8 cellular contexts compared by ENCODE assay signal in the genomic region with DNA sequence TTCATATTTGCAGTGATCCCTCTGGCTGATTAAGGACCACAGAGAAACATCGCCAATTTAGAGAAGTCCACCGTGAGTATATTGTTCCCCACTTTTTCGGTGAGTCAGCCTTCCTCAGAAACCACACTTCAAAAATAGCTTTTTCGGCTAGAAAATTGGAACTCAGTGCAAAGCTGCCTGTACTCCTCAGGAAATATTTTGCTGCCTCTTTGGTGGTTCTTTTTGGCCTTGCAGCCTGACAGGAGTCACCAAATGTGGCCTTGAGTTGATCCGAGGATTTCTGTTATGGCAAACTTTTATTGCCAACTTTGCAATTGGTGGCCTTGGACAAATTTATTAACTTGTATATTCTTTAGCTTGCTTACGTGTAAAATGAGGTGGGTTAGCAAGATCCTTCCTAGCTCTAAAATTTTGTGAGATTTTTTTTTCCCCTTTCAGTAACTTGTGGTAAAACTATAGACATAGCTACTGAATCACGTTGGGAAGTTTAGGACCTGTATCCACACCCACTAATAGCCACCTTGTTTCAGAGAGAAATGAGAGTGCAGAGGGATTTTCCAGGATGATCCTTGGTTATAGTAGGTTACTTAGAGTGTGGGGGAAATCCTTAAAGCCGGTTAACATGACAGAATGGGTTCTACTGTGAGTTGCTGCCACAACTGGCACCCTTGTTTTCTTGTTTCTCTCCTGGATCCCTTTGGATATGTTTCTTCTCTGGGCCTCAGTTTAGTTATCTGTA. TPM values are rescaled to one million over a fixed set of nuclear protein-coding genes. Genes with fewer than 3 reads are reported as not detected.
DNase-seq lines count a peak whose midpoint lies in the region; ATAC-seq and TF ChIP-seq lines count a peak whose summit lies in the region.

No MANE protein-coding gene starts in this region.

- peaks cover 22% of the 10 kb centered on the region for H3K4me1 ChIP-seq in OCI-LY7 (ENCODE audit: insufficient read depth, low read length, poor library complexity, severe bottlenecking)

- H3K79me2 ChIP-seq in OCI-LY7 (ENCODE audit: insufficient read depth, low read depth, low read length) = peaks cover 19% of the 10 kb centered on the region; the same call in 1 of the 2 replicates

- no peaks in the 10 kb centered on the region for H3K9me3 ChIP-seq in OCI-LY7 (ENCODE audit: low read length)

- intact Hi-C loops in OCI-LY7 (cut with micrococcal nuclease; ENCODE audit: unreplicated experiment) = no loop called here

- POLR2A ChIA-PET in OCI-LY7 (lab: Charles Lee) = interaction anchor here (0.7 kb wide), 1 partner anchor 31 kb away, joined by 3 read pairs; no protein-coding TSS in a partner anchor

- H3K27ac Mint-ChIP-seq in IgD-negative memory B cell = peak overlapping the region; percentile 87 to 98 (median 96)

- H3K4me1 Mint-ChIP-seq in IgD-negative memory B cell = peaks cover 64 to 71% (median 66%) of the 10 kb centered on the region in 3 donors

- no peak overlapping the region for H2AFZ ChIP-seq in OCI-LY7 (ENCODE audit: low read length)

- H3K36me3 Mint-ChIP-seq in IgD-negative memory B cell = peaks cover 6% of the 10 kb centered on the region

- DNase-seq in AG08395 (ENCODE audit: low spot score) (peak; percentile 63), midbrain (lab: John Stamatoyannopoulos, UW) (peak; percentile 43), OCI-LY7 (ENCODE audit: low spot score) (no peak)

- no peaks in the 10 kb centered on the region for H3K9me3 Mint-ChIP-seq in IgD-negative memory B cell

- no peak overlapping the region for H3K4me3 ChIP-seq in OCI-LY7 (ENCODE audit: low read depth, low read length, poor library complexity, severe bottlenecking)

- no peaks in the 10 kb centered on the region for H4K20me1 ChIP-seq in OCI-LY7 (ENCODE audit: insufficient read depth, low read length)

- H3K27ac ChIP-seq in angular gyrus (ENCODE audit: low read depth, low read length) (peak overlapping the region; percentile 90), OCI-LY7 (ENCODE audit: low read depth, low read length, poor library complexity, severe bottlenecking) (no peak overlapping the region)

- no TSS peak for BruUV-seq in OCI-LY7 (replicated peaks; lab: Mats Ljungman, UMichigan)

- 0 out of 2 replicates have a peak, but pooled peaks cover 8% of the 10 kb centered on the region for H3K36me3 ChIP-seq in OCI-LY7 (ENCODE audit: insufficient read depth, low read length)

- ATAC-seq in HG03521 (IDR thresholded peaks at IDR 0.05; ENCODE audit: unreplicated experiment) = no peak
- no peak for ATAC-seq in GM21528 (IDR thresholded peaks at IDR 0.05; ENCODE audit: low FRiP score, unreplicated experiment)
- no peak for ATAC-seq in HG03565 (IDR thresholded peaks at IDR 0.05; ENCODE audit: unreplicated experiment)

- H3K27me3 Mint-ChIP-seq in IgD-negative memory B cell = no peaks in the 10 kb centered on the region

- no peak for TF ChIP-seq CTCF in OCI-LY7 (conservative IDR thresholded peaks at IDR 0.05; ENCODE audit: low read length)

- peak overlapping the region; percentile 46 to 87 (median 78) for H3K4me3 Mint-ChIP-seq in IgD-negative memory B cell

- no peak overlapping the region for H3K4me2 ChIP-seq in OCI-LY7 (ENCODE audit: low read length)

- no peaks in the 10 kb centered on the region for H3K9me2 ChIP-seq in OCI-LY7 (ENCODE audit: insufficient read depth, low read length)

- CTCF ChIA-PET in OCI-LY7 (lab: Charles Lee; ENCODE audit: unreplicated experiment) = no interaction called here

RNA-seq across cellular contexts. Expression of gene ARL6IP5, which starts 9.9 kb away (rescaled TPM):
- polyA plus RNA-seq in IgD-negative memory B cell = 374 TPM
- 18.5 and 28.9 TPM in 2 replicates for total RNA-seq in OCI-LY7 (2014; rRNA removed; shearing (Covaris generic))
- total RNA-seq in OCI-LY7 (2022) = 25.9 and 26.7 TPM in 2 replicates

RNA-seq across cellular contexts. Expression of gene UBA3, which starts 14.5 kb away (rescaled TPM):
- 41.9 TPM for polyA plus RNA-seq in IgD-negative memory B cell
- total RNA-seq in OCI-LY7 (2014; rRNA removed; shearing (Covaris generic)) = 66.5 and 78.8 TPM in 2 replicates
- 70.2 and 70.8 TPM in 2 replicates for total RNA-seq in OCI-LY7 (2022)

RNA-seq across cellular contexts. Expression of gene LMOD3, which starts 27.8 kb away (rescaled TPM):
- not detected for polyA plus RNA-seq in IgD-negative memory B cell
- not detected in 2 replicates for total RNA-seq in OCI-LY7 (2014; rRNA removed; shearing (Covaris generic))
- not detected in 2 replicates for total RNA-seq in OCI-LY7 (2022)

RNA-seq across cellular contexts. Expression of gene TMF1, which starts 42.5 kb away (rescaled TPM):
- 43.2 TPM for polyA plus RNA-seq in IgD-negative memory B cell
- 16.6 and 20.8 TPM in 2 replicates for total RNA-seq in OCI-LY7 (2014; rRNA removed; shearing (Covaris generic))
- total RNA-seq in OCI-LY7 (2022) = 29.0 and 29.4 TPM in 2 replicates
